In the genomic region with DNA sequence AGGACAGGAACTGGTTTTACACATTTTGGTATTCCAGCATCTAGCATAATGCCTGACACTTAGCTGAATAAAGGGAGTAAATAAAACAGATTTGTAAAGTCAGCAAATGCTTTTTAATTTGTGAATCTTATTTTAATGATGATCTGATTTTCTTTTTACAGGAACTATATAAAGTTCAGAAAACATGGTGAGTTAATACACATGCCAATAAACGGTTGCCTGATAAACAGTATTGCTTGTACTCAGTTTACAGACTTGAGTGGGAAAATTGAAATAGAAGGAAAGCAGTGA, we compare ENCODE assay signal across 9 cellular contexts. TPM values are rescaled to one million over a fixed set of nuclear protein-coding genes. Genes with fewer than 3 reads are reported as not detected.
A peak's percentile ranks its signal among the peaks of the same experiment; 100 is the strongest.
DNase-seq lines count a peak whose midpoint lies in the region; ATAC-seq and TF ChIP-seq lines count a peak whose summit lies in the region.
"Had no signal": no experiment of that assay in that cellular context is flagged by ENCODE, and none has a peak within 500 bp of the region (broad histone marks: within the 10 kb centered on the region; RNA-seq: fewer than 3 reads in every experiment).

No MANE protein-coding gene starts in this region.

- TF ChIP-seq CTCF in SK-N-SH (IDR thresholded peaks at IDR 0.05) (no peak), hepatocyte (IDR thresholded peaks at IDR 0.05; ENCODE audit: poor library complexity) (no peak), smooth muscle cell (IDR thresholded peaks at IDR 0.05; ENCODE audit: borderline replicate concordance, insufficient read depth, poor library complexity, severe bottlenecking) (no peak)
- no peak for TF ChIP-seq CTCF in activated CD8-positive, alpha-beta T cell treated with anti-CD3 and anti-CD28 coated beads for 36 hours (IDR thresholded peaks at IDR 0.05)

- no peaks in the 10 kb centered on the region for H3K27me3 Mint-ChIP-seq in activated CD8-positive, alpha-beta T cell treated with anti-CD3 and anti-CD28 coated beads for 36 hours

- DNase-seq in SK-N-SH (no peak), hepatocyte (ENCODE audit: low spot score) (no peak), smooth muscle cell (lab: John Stamatoyannopoulos, UW; ENCODE audit: unreplicated experiment) (no peak), NCI-H526 treated with DMSO at 0.1 percent for 48 hours (lab: John Stamatoyannopoulos, UW) (no peak)
- DNase-seq in activated CD8-positive, alpha-beta T cell treated with anti-CD3 and anti-CD28 coated beads for 36 hours, result no peak
- DNase-seq: amygdala had no signal

- H3K4me1 Mint-ChIP-seq in activated CD8-positive, alpha-beta T cell treated with anti-CD3 and anti-CD28 coated beads for 36 hours (ENCODE audit: low read depth), result peaks cover 24% of the 10 kb centered on the region

- intact Hi-C loops in activated CD8-positive, alpha-beta T cell treated with anti-CD3 and anti-CD28 coated beads for 36 hours (cut with micrococcal nuclease), result no loop called here

- H3K27ac ChIP-seq in SK-N-SH (ENCODE audit: low read depth in 2 of 2, low read length in 1 of 2) (peak overlapping the region; percentile 92 to 97; a peak in 2 of 4 replicates), hepatocyte (peak overlapping the region; percentile 95), smooth muscle cell (ENCODE audit: low read depth) (peak overlapping the region; percentile 95)

- POLR2A ChIA-PET in SK-N-SH (lab: Yijun Ruan, JAX), result no interaction called here
- POLR2A ChIA-PET in activated CD8-positive, alpha-beta T cell treated with anti-CD3 and anti-CD28 coated beads for 36 hours (lab: Charles Lee), result interaction anchor here (1.4 to 2.8 kb wide), 3 partner anchors 27 to 81 kb away, joined by 5 to 12 read pairs (median 6); a partner anchor contains a TSS

- 28% methylated on average over 1 of the region's 1 CpG for WGBS in SK-N-SH (ENCODE audit: low lambda C conversion rate)
- WGBS in hepatocyte (ENCODE audit: low lambda C conversion rate, missing lambda C conversion rate), result 59% methylated on average over 1 of the region's 1 CpG
- 87% methylated on average over 1 of the region's 1 CpG for WGBS in smooth muscle cell (ENCODE audit: low lambda C conversion rate)

- H3K79me2 ChIP-seq in SK-N-SH (ENCODE audit: insufficient read depth) (peaks cover 37% of the 10 kb centered on the region), hepatocyte (peaks cover 27% of the 10 kb centered on the region), smooth muscle cell (ENCODE audit: low read depth) (peaks cover 27% of the 10 kb centered on the region)

- TF ChIP-seq RAD21 in SK-N-SH (IDR thresholded peaks at IDR 0.05; ENCODE audit: low read length), result no peak

- peak overlapping the region; percentile 98 for H3K4me3 Mint-ChIP-seq in activated CD8-positive, alpha-beta T cell treated with anti-CD3 and anti-CD28 coated beads for 36 hours

- H3K36me3 Mint-ChIP-seq in activated CD8-positive, alpha-beta T cell treated with anti-CD3 and anti-CD28 coated beads for 36 hours (ENCODE audit: low read depth), result peaks cover 48% of the 10 kb centered on the region

- no peaks in the 10 kb centered on the region for H4K20me1 ChIP-seq in SK-N-SH (ENCODE audit: insufficient read depth)
- H4K20me1 ChIP-seq in hepatocyte (ENCODE audit: insufficient read depth, poor library complexity, severe bottlenecking), result peaks cover 16% of the 10 kb centered on the region
- H4K20me1 ChIP-seq in smooth muscle cell (ENCODE audit: low read depth), result peaks cover 15% of the 10 kb centered on the region

- H3K27me3 ChIP-seq in SK-N-SH (ENCODE audit: insufficient read depth), result no peaks in the 10 kb centered on the region
- no peaks in the 10 kb centered on the region for H3K27me3 ChIP-seq in hepatocyte
- no peaks in the 10 kb centered on the region for H3K27me3 ChIP-seq in smooth muscle cell (ENCODE audit: low read depth)

- no peaks in the 10 kb centered on the region for H3K9me2 ChIP-seq in SK-N-SH
- no peaks in the 10 kb centered on the region for H3K9me2 ChIP-seq in hepatocyte (replicated peaks; ENCODE audit: insufficient read depth)

- H3K4me1 ChIP-seq in SK-N-SH (ENCODE audit: control insufficient read depth in 1 of 2, insufficient read depth in 2 of 2, low read depth in 1 of 2, low read length in 1 of 2) (peaks cover 4 to 5% of the 10 kb centered on the region in 2 experiments; a peak in 2 of 4 replicates), hepatocyte (ENCODE audit: insufficient read depth) (peaks cover 14% of the 10 kb centered on the region), smooth muscle cell (ENCODE audit: low read depth) (peaks cover 9% of the 10 kb centered on the region)

- H3K9me3 ChIP-seq in SK-N-SH (no peaks in the 10 kb centered on the region), hepatocyte (ENCODE audit: low read depth) (no peaks in the 10 kb centered on the region), smooth muscle cell (replicated peaks; ENCODE audit: low read depth) (no peaks in the 10 kb centered on the region)

- no peak overlapping the region for H2AFZ ChIP-seq in SK-N-SH (ENCODE audit: low read depth)
- no peak overlapping the region for H2AFZ ChIP-seq in hepatocyte
- no peak overlapping the region for H2AFZ ChIP-seq in smooth muscle cell (ENCODE audit: low read depth)

- H3K9ac ChIP-seq in SK-N-SH (peak overlapping the region; percentile 86), smooth muscle cell (ENCODE audit: low read depth) (peak overlapping the region; percentile 98)

- peak overlapping the region; percentile 99 for H3K27ac Mint-ChIP-seq in activated CD8-positive, alpha-beta T cell treated with anti-CD3 and anti-CD28 coated beads for 36 hours

- CTCF ChIA-PET in SK-N-SH (lab: Yijun Ruan, JAX), result interaction anchor here (1.1 to 2.2 kb wide), 4 partner anchors 14 to 77 kb away, joined by 3 to 6 read pairs (median 4); no protein-coding TSS in a partner anchor
- CTCF ChIA-PET in activated CD8-positive, alpha-beta T cell treated with anti-CD3 and anti-CD28 coated beads for 36 hours (lab: Charles Lee), result interaction anchor here (1.2 to 1.5 kb wide), 2 partner anchors 12 to 27 kb away, joined by 3 to 4 read pairs; no protein-coding TSS in a partner anchor

- TF ChIP-seq EP300 in SK-N-SH (IDR thresholded peaks at IDR 0.05; ENCODE audit: borderline replicate concordance in 1 of 2, low read depth in 1 of 2, low read length in 1 of 2), result no peak

- H3K36me3 ChIP-seq in SK-N-SH (replicated peaks in 1 of 2; ENCODE audit: control insufficient read depth in 1 of 2, insufficient read depth in 2 of 2, low read length in 1 of 2) (peaks cover 36 to 48% of the 10 kb centered on the region in 2 experiments), hepatocyte (replicated peaks; ENCODE audit: insufficient read depth, low read depth) (no peaks in the 10 kb centered on the region), smooth muscle cell (ENCODE audit: low read depth) (peaks cover 30% of the 10 kb centered on the region)

- no peak for ATAC-seq in SK-N-SH treated with all-trans-retinoic acid at 6 μM for 48 hours
- ATAC-seq in activated CD8-positive, alpha-beta T cell treated with anti-CD3 and anti-CD28 coated beads for 36 hours, result no peak
- ATAC-seq in GM21529 (IDR thresholded peaks at IDR 0.05; ENCODE audit: unreplicated experiment), result no peak
- no peak for ATAC-seq in GM18909 (IDR thresholded peaks at IDR 0.05; ENCODE audit: poor library complexity, unreplicated experiment)

- peak overlapping the region; percentile 83 for H3K4me2 ChIP-seq in SK-N-SH
- H3K4me2 ChIP-seq in hepatocyte, result peak overlapping the region; percentile 83
- H3K4me2 ChIP-seq in smooth muscle cell, result peak overlapping the region; percentile 97

- no peaks in the 10 kb centered on the region for H3K9me3 Mint-ChIP-seq in activated CD8-positive, alpha-beta T cell treated with anti-CD3 and anti-CD28 coated beads for 36 hours

- H3K4me3 ChIP-seq in SK-N-SH (ENCODE audit: low read depth in 2 of 2, low read length in 1 of 2) (peak overlapping the region; percentile 81 to 83), hepatocyte (peak overlapping the region; percentile 74), smooth muscle cell (peak overlapping the region; percentile 90)

- no peaks in the 10 kb centered on the region for H3F3A ChIP-seq in SK-N-SH (replicated peaks; ENCODE audit: insufficient read depth)
- H3F3A ChIP-seq in smooth muscle cell (ENCODE audit: low read depth), result no peaks in the 10 kb centered on the region

TF ChIP-seq in SK-N-SH, 30 proteins besides CTCF, POLR2A, EP300 and RAD21 (continues in another document):
- no peak for TF ChIP-seq FOXM1 (IDR thresholded peaks at IDR 0.05; ENCODE audit: low read depth)

TF ChIP-seq in SK-N-SH treated with all-trans-retinoic acid at 6 μM for 48 hours, 23 proteins besides CTCF, POLR2A, EP300 and RAD21 (continues in another document):
- TF ChIP-seq OSR1 (CRISPR knock-in tag; IDR thresholded peaks at IDR 0.05) (no peak), TOX (CRISPR knock-in tag; IDR thresholded peaks at IDR 0.05; ENCODE audit: borderline replicate concordance) (no peak), ESRRG (CRISPR knock-in tag; IDR thresholded peaks at IDR 0.05) (no peak), BACH2 (CRISPR knock-in tag; IDR thresholded peaks at IDR 0.05; ENCODE audit: borderline replicate concordance) (no peak), TCF4 (CRISPR knock-in tag; IDR thresholded peaks at IDR 0.05; ENCODE audit: borderline replicate concordance) (no peak)

RNA-seq across cellular contexts. Expression of a gene that starts 1.4 kb away (rescaled TPM):
- polyA plus RNA-seq in SK-N-SH (2012; rRNA removed), result 212 and 251 TPM in 2 replicates
- 298 and 384 TPM in 2 replicates for polyA plus RNA-seq in SK-N-SH (2012; cell fraction: cytosol; rRNA removed)
- polyA plus RNA-seq in SK-N-SH (2012; cell fraction: nucleus; rRNA removed), result 69.9 and 146 TPM in 2 replicates
- total RNA-seq in activated CD8-positive, alpha-beta T cell treated with anti-CD3 and anti-CD28 coated beads for 36 hours, result 100 to 1,000 TPM; 256 to 257 TPM
- total RNA-seq in hepatocyte, result 232 and 250 TPM in 2 replicates
- 215 and 235 TPM in 2 replicates for polyA plus RNA-seq in hepatocyte
- total RNA-seq in smooth muscle cell, result 198 and 218 TPM in 2 replicates
- polyA plus RNA-seq in smooth muscle cell, result 231 and 245 TPM in 2 replicates

RNA-seq across cellular contexts. Expression of a gene that starts 23.6 kb away (rescaled TPM):
- polyA plus RNA-seq in SK-N-SH (2012; rRNA removed), result 5.3 and 5.5 TPM in 2 replicates
- polyA plus RNA-seq in SK-N-SH (2012; cell fraction: cytosol; rRNA removed), result 8.4 and 10.5 TPM in 2 replicates
- 0.88 and 2.0 TPM in 2 replicates for polyA plus RNA-seq in SK-N-SH (2012; cell fraction: nucleus; rRNA removed)
- total RNA-seq in activated CD8-positive, alpha-beta T cell treated with anti-CD3 and anti-CD28 coated beads for 36 hours, result 1 to 10 TPM; 2.0 to 2.7 TPM
- 1.9 and 3.1 TPM in 2 replicates for total RNA-seq in hepatocyte
- 1.1 and 1.5 TPM in 2 replicates for polyA plus RNA-seq in hepatocyte
- total RNA-seq in smooth muscle cell, result 0.85 and 3.7 TPM in 2 replicates
- polyA plus RNA-seq in smooth muscle cell, result 0.85 and 2.4 TPM in 2 replicates

RNA-seq across cellular contexts. Expression of a gene that starts 34.3 kb away (rescaled TPM):
- 2.2 and 2.8 TPM in 2 replicates for polyA plus RNA-seq in SK-N-SH (2012; rRNA removed)
- polyA plus RNA-seq in SK-N-SH (2012; cell fraction: cytosol; rRNA removed), result 2.8 TPM in 2 replicates
- polyA plus RNA-seq in SK-N-SH (2012; cell fraction: nucleus; rRNA removed), result 1.7 and 2.8 TPM in 2 replicates
- 1 to 10 TPM; 1.6 to 2.2 TPM for total RNA-seq in activated CD8-positive, alpha-beta T cell treated with anti-CD3 and anti-CD28 coated beads for 36 hours
- 1.7 and 3.6 TPM in 2 replicates for total RNA-seq in hepatocyte
- 1.6 and 2.8 TPM in 2 replicates for polyA plus RNA-seq in hepatocyte
- total RNA-seq in smooth muscle cell, result 0.54 and 1.7 TPM in 2 replicates
- 2.1 and 2.4 TPM in 2 replicates for polyA plus RNA-seq in smooth muscle cell
